ENCODE assay signal across 23 cellular contexts in the genomic region with DNA sequence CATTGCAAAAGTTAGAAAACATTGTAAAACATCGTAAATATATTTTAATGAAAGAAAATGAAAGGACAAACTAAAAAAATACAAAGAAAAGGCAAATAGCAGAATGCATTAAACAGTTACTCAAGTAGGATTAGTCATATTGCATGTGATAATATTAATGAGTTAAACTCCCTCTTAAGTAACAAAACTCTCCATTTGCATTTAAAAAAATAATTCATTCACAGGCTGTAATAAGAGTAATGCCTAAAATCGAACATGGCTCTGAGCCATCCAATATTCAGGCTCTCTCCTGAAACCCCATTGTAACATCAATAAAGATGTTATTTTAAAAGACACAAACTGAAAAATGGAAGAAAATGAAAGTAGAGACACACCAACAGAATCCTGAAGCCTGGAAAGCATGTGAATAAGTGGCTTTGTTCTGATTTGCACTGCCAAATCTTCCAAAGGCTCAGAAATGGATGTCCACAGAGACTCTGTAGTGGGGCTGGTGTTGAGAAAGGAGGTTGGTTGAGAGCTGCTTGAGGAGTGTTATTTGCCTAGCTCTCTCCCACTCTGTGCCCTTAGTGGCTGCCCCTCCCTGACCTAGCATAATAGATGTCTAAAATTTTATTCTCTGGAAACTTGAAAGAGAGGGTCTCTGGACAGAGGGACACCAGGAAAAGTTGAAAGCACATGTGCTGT.
A peak's percentile ranks its signal among the peaks of the same experiment; 100 is the strongest.
DNase-seq lines count a peak whose midpoint lies in the region; ATAC-seq, FAIRE-seq and TF ChIP-seq lines count a peak whose summit lies in the region.
"Had no signal": no experiment of that assay in that cellular context is flagged by ENCODE, and none has a peak within 500 bp of the region (broad histone marks: within the 10 kb centered on the region; RNA-seq: fewer than 3 reads in every experiment).

No MANE protein-coding gene starts in this region.

- intact Hi-C loops in Right ventricle myocardium superior (cut with DNase I) (no loop called here), cardiac septum (cut with DNase I) (no loop called here), left lung (cut with DNase I) (no loop called here), lower leg skin (cut with DNase I; ENCODE audit: low total_unique reads) (no loop called here)

- 78 to 84% methylated on average over 2 of the region's 2 CpGs for WGBS in lower leg skin, 2 donors

- H3K27ac ChIP-seq in left lung: peak overlapping the region in 1 of 2 donors; percentile 67
- H3K27ac ChIP-seq: SJCRH30 had no signal

- peaks cover 0 to 3% of the 10 kb centered on the region in 2 donors for H3K9me3 ChIP-seq in left lung
- H3K9me3 ChIP-seq: SJCRH30 had no signal

- DNase-seq in Right ventricle myocardium superior (no peak), cardiac septum (ENCODE audit: low spot score) (no peak), bronchial epithelial cell (ENCODE audit: low read depth) (peak; percentile 45), left lung (no peak), stromal cell of bone marrow (ENCODE audit: low read depth) (peak; percentile 28), lower leg skin (ENCODE audit: low spot score in 2 of 2) (no peak)
- DNase-seq: 8988T, DMS153, DND-41, Kasumi-1, NCI-H2029, NCI-H446, NCI-H524 treated with DMSO at 0.1 percent for 48 hours, NCI-H774, SJCRH30 had no signal

- TF ChIP-seq POLR2A in lower leg skin (IDR thresholded peaks at IDR 0.05): no peak

- H3K36me3 ChIP-seq in bronchial epithelial cell (ENCODE audit: control insufficient read depth, insufficient read depth, low read length) (no peaks in the 10 kb centered on the region), left lung (no peaks in the 10 kb centered on the region)
- H3K36me3 ChIP-seq: SJCRH30 had no signal

- ATAC-seq in Right ventricle myocardium superior (ENCODE audit: poor library complexity) (peak; percentile 52), left lung (peak; percentile 24), HG03135 (IDR thresholded peaks at IDR 0.05; ENCODE audit: unreplicated experiment) (no peak), HG03520 (IDR thresholded peaks at IDR 0.05; ENCODE audit: unreplicated experiment) (no peak)
- ATAC-seq: HCT116, HepG2, K562, SK-N-SH treated with all-trans-retinoic acid at 6 μM for 48 hours had no signal

- no peak overlapping the region for H3K4me3 ChIP-seq in bronchial epithelial cell (ENCODE audit: low read depth, low read length)
- H3K4me3 ChIP-seq in left lung: no peak overlapping the region
- H3K4me3 ChIP-seq in lower leg skin (ENCODE audit: low read depth, poor library complexity, severe bottlenecking): no peak overlapping the region
- H3K4me3 ChIP-seq: K562, SJCRH30 had no signal

- no peaks in the 10 kb centered on the region for H3K27me3 ChIP-seq in bronchial epithelial cell (ENCODE audit: control insufficient read depth, insufficient read depth, low read length)
- H3K27me3 ChIP-seq in left lung: no peaks in the 10 kb centered on the region
- H3K27me3 ChIP-seq: SJCRH30 had no signal

- FAIRE-seq in bronchial epithelial cell (lab: Jason Lieb, UNC): no peak
- FAIRE-seq: H1, HepG2, K562, RCC 7860 had no signal

- TF ChIP-seq CTCF in bronchial epithelial cell (IDR thresholded peaks at IDR 0.05; ENCODE audit: insufficient read depth, low read length, severe bottlenecking) (no peak), left lung (IDR thresholded peaks at IDR 0.05) (no peak), lower leg skin (IDR thresholded peaks at IDR 0.05) (no peak)

- H3K4me1 ChIP-seq in left lung: no peaks in the 10 kb centered on the region
- H3K4me1 ChIP-seq: SJCRH30 had no signal

Comparison
In these comparisons a context has a peak if more than half of its experiments do, and no peak if none do; other contexts are left out.
1. ATAC-seq: peak in Right ventricle myocardium superior (single experiment) and left lung (single experiment); none in HG03135 (single experiment) and HG03520 (single experiment).
2. DNase-seq: peak in bronchial epithelial cell (single experiment) and stromal cell of bone marrow (single experiment); none in Right ventricle myocardium superior (single experiment), cardiac septum (single experiment), left lung (0 of 2) and lower leg skin (0 of 2).